In the genomic region with DNA sequence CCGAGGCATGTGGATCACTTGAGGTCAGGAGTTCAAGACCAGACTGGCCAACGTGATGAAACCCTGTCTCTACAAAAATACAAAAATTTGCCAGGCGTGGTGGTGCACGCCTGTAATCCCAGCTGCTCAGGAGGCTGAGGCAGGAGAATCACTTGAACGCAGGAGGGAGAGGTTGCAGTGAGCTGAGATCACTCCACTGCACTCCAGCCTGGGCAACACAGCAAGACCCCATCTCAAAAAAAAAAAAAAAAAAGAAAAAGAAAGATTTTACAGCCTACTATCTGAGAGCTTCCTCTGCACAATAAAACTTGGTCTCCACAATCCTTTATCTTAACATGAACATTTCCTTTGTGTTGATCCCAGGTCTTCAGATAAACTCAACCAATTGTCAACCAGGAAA, we compare ENCODE assay signal across 16 cellular contexts. TPM values are rescaled to one million over a fixed set of nuclear protein-coding genes. Genes with fewer than 3 reads are reported as not detected.
"Had no signal": no experiment of that assay in that cellular context is flagged by ENCODE, and none has a peak within 500 bp of the region (broad histone marks: within the 10 kb centered on the region; RNA-seq: fewer than 3 reads in every experiment).

No MANE protein-coding gene starts in this region.

RNA-seq across cellular contexts. Expression of gene ACY3, which starts 10.2 kb away (rescaled TPM):
- total RNA-seq: activated B cell treated with CpG ODN at 0.5 μM for 24 hours; activated CD4-positive, alpha-beta T cell treated with anti-CD3 and anti-CD28 coated beads, Interleukin-2, amount 10 ng/mL, durations not matched to agents 24 days and 14 days; activated naive CD4-positive, alpha-beta T cell treated with anti-CD3 and anti-CD28 coated beads for 36 hours; activated T-helper 1 cell treated with anti-CD3 and anti-CD28 coated beads, Interleukin-12 subunit alpha, Interleukin-12 subunit beta, Interleukin-2, Interleukin-4 antibody, amounts not matched to agents 30 ng/mL and 10 ng/mL and 1 ng/mL, durations not matched to agents 14 hours and 24 hours and 36 hours; ascending aorta; bronchial epithelial cell; cardiac muscle cell; chondrocyte had no signal
- polyA plus RNA-seq: cardiac muscle cell had no signal

RNA-seq across cellular contexts. Expression of gene ALDH3B2, which starts 13.7 kb away (rescaled TPM):
- total RNA-seq: activated B cell treated with CpG ODN at 0.5 μM for 24 hours; activated CD4-positive, alpha-beta memory T cell treated with anti-CD3 and anti-CD28 coated beads for 36 hours; activated CD4-positive, alpha-beta T cell treated with anti-CD3 and anti-CD28 coated beads, Interleukin-2, amount 10 ng/mL, durations not matched to agents 24 days and 14 days; activated CD8-positive, alpha-beta memory T cell treated with anti-CD3 and anti-CD28 coated beads for 36 hours; activated CD8-positive, alpha-beta T cell treated with anti-CD3 and anti-CD28 coated beads for 36 hours; activated naive CD4-positive, alpha-beta T cell treated with anti-CD3 and anti-CD28 coated beads for 36 hours; activated naive CD4-positive, alpha-beta T cell treated with anti-CD3 and anti-CD28 coated beads, Interleukin-2, amount 50 U/mL, for 72 hours; activated naive CD8-positive, alpha-beta T cell treated with anti-CD3 and anti-CD28 coated beads for 36 hours; activated T-cell treated with anti-CD3 and anti-CD28 coated beads, Interleukin-2, amount 50 U/mL, for 4 hours; activated T-cell treated with anti-CD3 and anti-CD28 coated beads, Interleukin-2, amount 50 U/mL, for 72 hours; activated T-helper 1 cell treated with anti-CD3 and anti-CD28 coated beads, Interleukin-12 subunit alpha, Interleukin-12 subunit beta, Interleukin-2, Interleukin-4 antibody, amounts not matched to agents 30 ng/mL and 10 ng/mL and 1 ng/mL, durations not matched to agents 14 hours and 24 hours and 36 hours; activated T-helper 17 cell treated with anti-CD3 and anti-CD28 coated beads, Interleukin-2, amount 50 U/mL, for 72 hours; ascending aorta; cardiac muscle cell; chondrocyte had no signal
- polyA plus RNA-seq: cardiac muscle cell had no signal

RNA-seq across cellular contexts. Expression of gene TBX10, which starts 21.2 kb away (rescaled TPM):
- total RNA-seq: activated B cell treated with CpG ODN at 0.5 μM for 24 hours; activated CD4-positive, alpha-beta memory T cell treated with anti-CD3 and anti-CD28 coated beads for 36 hours; activated CD4-positive, alpha-beta T cell treated with anti-CD3 and anti-CD28 coated beads, Interleukin-2, amount 10 ng/mL, durations not matched to agents 24 days and 14 days; activated CD8-positive, alpha-beta memory T cell treated with anti-CD3 and anti-CD28 coated beads for 36 hours; activated CD8-positive, alpha-beta T cell treated with anti-CD3 and anti-CD28 coated beads for 36 hours; activated naive CD4-positive, alpha-beta T cell treated with anti-CD3 and anti-CD28 coated beads for 36 hours; activated naive CD4-positive, alpha-beta T cell treated with anti-CD3 and anti-CD28 coated beads, Interleukin-2, amount 50 U/mL, for 72 hours; activated naive CD8-positive, alpha-beta T cell treated with anti-CD3 and anti-CD28 coated beads for 36 hours; activated T-cell treated with anti-CD3 and anti-CD28 coated beads, Interleukin-2, amount 50 U/mL, for 4 hours; activated T-cell treated with anti-CD3 and anti-CD28 coated beads, Interleukin-2, amount 50 U/mL, for 72 hours; activated T-helper 1 cell treated with anti-CD3 and anti-CD28 coated beads, Interleukin-12 subunit alpha, Interleukin-12 subunit beta, Interleukin-2, Interleukin-4 antibody, amounts not matched to agents 30 ng/mL and 10 ng/mL and 1 ng/mL, durations not matched to agents 14 hours and 24 hours and 36 hours; activated T-helper 17 cell treated with anti-CD3 and anti-CD28 coated beads, Interleukin-2, amount 50 U/mL, for 72 hours; ascending aorta; bronchial epithelial cell; cardiac muscle cell; chondrocyte had no signal
